In the genomic region with DNA sequence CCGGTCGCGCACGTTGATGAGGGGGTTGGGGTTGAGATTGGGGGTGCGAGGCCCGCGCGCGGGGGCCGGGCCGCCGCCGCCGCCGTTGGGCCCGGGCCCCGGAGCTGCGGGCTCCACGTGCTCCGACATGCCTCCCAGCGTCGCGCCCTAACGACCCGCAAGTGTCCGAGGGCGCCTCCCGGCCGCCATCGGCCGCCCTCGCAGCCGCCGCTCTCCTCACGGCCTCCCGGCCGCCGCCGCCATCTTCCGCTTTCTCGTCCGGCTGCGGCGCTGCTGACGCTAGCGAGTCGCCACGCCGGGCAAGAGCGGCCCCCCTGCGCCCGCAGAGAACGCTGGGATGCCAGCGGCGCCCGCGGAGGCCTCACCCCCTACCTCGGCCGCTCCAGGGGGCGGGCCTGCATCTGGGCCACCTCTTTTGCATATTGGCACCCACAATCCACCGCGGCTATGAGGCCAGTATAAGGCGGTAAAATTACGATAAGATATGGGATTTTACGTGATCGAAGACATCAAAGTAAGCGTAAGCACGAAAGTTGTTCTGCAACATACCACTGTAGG, we compare ENCODE assay signal across 8 cellular contexts. TPM values are rescaled to one million over a fixed set of nuclear protein-coding genes. Genes with fewer than 3 reads are reported as not detected.
DNase-seq lines count a peak whose midpoint lies in the region; ATAC-seq and TF ChIP-seq lines count a peak whose summit lies in the region.

A gene (minus strand): TSS at position 256 of the 558 bp plus-strand sequence. CDS start 127 bp downstream, at position 129.

- H3K27ac ChIP-seq in AG04450 (ENCODE audit: low read depth, low read length) (peak within 1 kb of the TSS; percentile 82), VCaP (peak within 1 kb of the TSS; percentile 87), skeletal muscle tissue (ENCODE audit: low read depth, low read length) (peak within 1 kb of the TSS; percentile 88)

- H3K9ac ChIP-seq in skeletal muscle tissue (ENCODE audit: low read depth in 1 of 3, low read length in 3 of 3), result peak within 1 kb of the TSS; percentile 90 to 94 (median 90)

- H3K4me1 ChIP-seq in skeletal muscle tissue (ENCODE audit: control insufficient read depth in 3 of 3, insufficient read depth in 3 of 3, low read length in 3 of 3), result peaks cover 44 to 53% (median 51%) of the 10 kb centered on the region in 3 donors

- DNase-seq in AG04450 (ENCODE audit: low read depth, low spot score), result peak; percentile 93
- peak; percentile 96 for DNase-seq in NCI-H2227 (lab: John Stamatoyannopoulos, UW; ENCODE audit: unreplicated experiment)
- DNase-seq in T47D (ENCODE audit: low read depth in 1 of 2, low spot score in 1 of 2), result peak; percentile 85 to 96

- H3K36me3 ChIP-seq in skeletal muscle tissue (ENCODE audit: control insufficient read depth in 3 of 3, insufficient read depth in 3 of 3, low read length in 3 of 3), result no peaks in the 10 kb centered on the region

- ATAC-seq in GM18907 (IDR thresholded peaks at IDR 0.05; ENCODE audit: unreplicated experiment) (peak; percentile 75), HG03139 (IDR thresholded peaks at IDR 0.05; ENCODE audit: unreplicated experiment) (peak; percentile 76)

- POLR2A ChIA-PET in AG04450 (lab: Yijun Ruan, JAX), result interaction anchor here (0.6 to 1.4 kb wide), 9 partner anchors 16 to 248 kb away, joined by 3 to 13 read pairs (median 4); a partner anchor contains a TSS

- H3K4me3 ChIP-seq in AG04450 (ENCODE audit: low read depth, low read length), result peak within 1 kb of the TSS; percentile 91
- H3K4me3 ChIP-seq in iPS-18c (ENCODE audit: insufficient read depth, low read depth, low read length), result peak within 1 kb of the TSS; percentile 89
- peak within 1 kb of the TSS; percentile 88 to 94 (median 91) for H3K4me3 ChIP-seq in skeletal muscle tissue (ENCODE audit: low read length in 3 of 3)

- CTCF ChIA-PET in AG04450 (lab: Charles Lee), result interaction anchor here (1.0 kb wide), 1 partner anchor 220 kb away, joined by 3 read pairs; no protein-coding TSS in a partner anchor

- H3K27me3 ChIP-seq in AG04450 (ENCODE audit: control insufficient read depth, insufficient read depth, low read length) (no peaks in the 10 kb centered on the region), skeletal muscle tissue (ENCODE audit: control insufficient read depth in 3 of 3, insufficient read depth in 3 of 3, low read length in 3 of 3) (peaks cover 0 to 2% (median 2%) of the 10 kb centered on the region in 3 donors)

- TF ChIP-seq CTCF in AG04450 (IDR thresholded peaks at IDR 0.05; ENCODE audit: low read depth, low read length) (no peak), VCaP (conservative IDR thresholded peaks at IDR 0.05) (no peak)

- in situ Hi-C loops in T47D (cut with HindIII; ENCODE audit: low pct_unique_long_range_greater_than_20kb, low sequenced_read_pairs), result no loop called here

- H3K9me3 ChIP-seq in AG04450 (ENCODE audit: control insufficient read depth, insufficient read depth, low read length), result no peaks in the 10 kb centered on the region; the same call in 1 of the 2 replicates
- no peaks in the 10 kb centered on the region for H3K9me3 ChIP-seq in iPS-18c (ENCODE audit: control insufficient read depth, insufficient read depth, low read length)
- H3K9me3 ChIP-seq in skeletal muscle tissue (ENCODE audit: control insufficient read depth in 3 of 3, low read length in 3 of 3), result no peaks in the 10 kb centered on the region

RNA-seq across cellular contexts. Expression of the gene that starts here (rescaled TPM):
- 55.8 and 74.0 TPM in 2 replicates for polyA plus RNA-seq in AG04450 (2011; rRNA removed)
- 39.4 and 62.0 TPM in 2 replicates for polyA minus RNA-seq in AG04450 (2011; rRNA and poly(A)+ RNA removed)
- 25.6 TPM for total RNA-seq in skeletal muscle tissue

Comparison
In these comparisons a context has a peak if more than half of its experiments do, and no peak if none do; other contexts are left out.
1. Peak in every context shown above with its lines: DNase-seq, ATAC-seq, H3K4me3 ChIP-seq and H3K27ac ChIP-seq.